Comparison of ENCODE assay signal across 1 cellular context in genomic region chrX:150964416-150964815, GRCh38.
TF ChIP-seq lines count a peak whose summit lies in the region.
"Not testable (repeated sequence)": the region's sequence is repeated elsewhere in the genome, so short reads cannot be mapped to it uniquely, and the experiment has no call there.

No MANE protein-coding gene starts in this region.

- not testable (repeated sequence) for H3K4me2 ChIP-seq in parathyroid adenoma (ENCODE audit: low read length)

- peak overlapping the region; percentile 97 for H3K27ac ChIP-seq in parathyroid adenoma

- not testable (repeated sequence) for H3K9ac ChIP-seq in parathyroid adenoma

- not testable (repeated sequence) for H3K9me3 ChIP-seq in parathyroid adenoma (ENCODE audit: control insufficient read depth, low read length)

- peaks cover 17% of the 10 kb centered on the region for H3K4me1 ChIP-seq in parathyroid adenoma

- H3K4me3 ChIP-seq in parathyroid adenoma (ENCODE audit: low read depth, low read length) = not testable (repeated sequence)

- TF ChIP-seq CTCF in parathyroid adenoma (IDR thresholded peaks at IDR 0.05) = not testable (repeated sequence)

- not testable (repeated sequence) for H3K27me3 ChIP-seq in parathyroid adenoma (ENCODE audit: control insufficient read depth, insufficient read depth, low read length)

- H3K79me2 ChIP-seq in parathyroid adenoma = not testable (repeated sequence)

- not testable (repeated sequence) for H3K36me3 ChIP-seq in parathyroid adenoma (ENCODE audit: control insufficient read depth, insufficient read depth, low read length)

- peak overlapping the region; percentile 56 for H2AFZ ChIP-seq in parathyroid adenoma
